In genomic region chr3:185504636-185505035, GRCh38 we compare ENCODE assay signal across 22 cellular contexts. TPM values are rescaled to one million over a fixed set of nuclear protein-coding genes. Genes with fewer than 3 reads are reported as not detected.
"Had no signal": no experiment of that assay in that cellular context is flagged by ENCODE, and none has a peak within 500 bp of the region (broad histone marks: within the 10 kb centered on the region; RNA-seq: fewer than 3 reads in every experiment).

No MANE protein-coding gene starts in this region.

- ATAC-seq: activated T-cell treated with anti-CD3 and anti-CD28 coated beads, Interleukin-2, amount 50 U/mL, for 72 hours; naive thymus-derived CD8-positive, alpha-beta T cell had no signal

- H3K4me1 ChIP-seq: neural progenitor cell, sigmoid colon had no signal

- DNase-seq: activated CD4-positive, alpha-beta memory T cell treated with anti-CD3 and anti-CD28 coated beads, Interleukin-2, amount 10 ng/mL, durations not matched to agents 7 days and 5 days; activated CD4-positive, alpha-beta T cell treated with anti-CD3 and anti-CD28 coated beads for 48 hours; activated effector memory CD4-positive, alpha-beta T cell treated with Interleukin-2 at 50 U/mL for 16 hours; activated naive CD4-positive, alpha-beta T cell treated with anti-CD3 and anti-CD28 coated beads, Interleukin-2, amount 10 ng/mL, durations not matched to agents 7 days and 5 days; activated T-cell treated with anti-CD3 and anti-CD28 coated beads, Interleukin-2, amount 50 U/mL, for 72 hours; amygdala; erythroblast; foreskin melanocyte; glutamatergic neuron; kidney glomerular epithelial cell; naive thymus-derived CD8-positive, alpha-beta T cell; retina; sigmoid colon; stimulated activated CD4-positive, alpha-beta T cell treated with anti-CD3 and anti-CD28 coated beads, Interleukin-15, amount 100 ng/mL, for 24 hours; stimulated activated CD8-positive, alpha-beta memory T cell treated with anti-CD3 and anti-CD28 coated beads, Interleukin-4, amount 100 ng/mL, for 48 hours; stimulated activated naive CD4-positive, alpha-beta T cell had no signal

- H3K9me3 ChIP-seq: sigmoid colon, upper lobe of left lung had no signal

- H3K36me3 ChIP-seq: cardiac muscle cell, neural progenitor cell, sigmoid colon had no signal

- H3K27ac ChIP-seq: hepatocyte, neural progenitor cell, sigmoid colon had no signal

- H3K4me3 ChIP-seq: cardiac muscle cell, hepatocyte, neural progenitor cell, sigmoid colon, smooth muscle cell, upper lobe of left lung had no signal

- H3K27me3 ChIP-seq: cardiac muscle cell, hepatocyte, sigmoid colon, upper lobe of left lung had no signal

RNA-seq across cellular contexts. Expression of gene LIPH, which starts 47.8 kb away (rescaled TPM):
- total RNA-seq: activated CD4-positive, alpha-beta memory T cell treated with anti-CD3 and anti-CD28 coated beads, Interleukin-2, amount 10 ng/mL, durations not matched to agents 7 days and 5 days; naive thymus-derived CD8-positive, alpha-beta T cell; T-helper 2 cell treated with Interferon-gamma antibody and Interleukin-4, amounts not matched to agents 100 ng/mL and 5 ng/mL, for 36 hours had no signal
- polyA plus RNA-seq: naive thymus-derived CD8-positive, alpha-beta T cell had no signal
